Comparison of ENCODE assay signal across 16 cellular contexts in genomic region chr13:30774214-30774730, GRCh38.
DNase-seq lines count a peak whose midpoint lies in the region; ATAC-seq lines count a peak whose summit lies in the region.
"Had no signal": no experiment of that assay in that cellular context is flagged by ENCODE, and none has a peak within 500 bp of the region (broad histone marks: within the 10 kb centered on the region; RNA-seq: fewer than 3 reads in every experiment).

No MANE protein-coding gene starts in this region.

- H3K36me3 ChIP-seq in BLaER1: no peaks in the 10 kb centered on the region
- H3K36me3 ChIP-seq: pancreas had no signal

- no peaks in the 10 kb centered on the region for H3K27me3 ChIP-seq in BLaER1
- H3K27me3 ChIP-seq: hepatocyte, pancreas had no signal

- peak overlapping the region; percentile 66 for H3K27ac ChIP-seq in BLaER1
- H3K27ac ChIP-seq: hepatocyte, HL-60, pancreas had no signal

- H3K4me1 Mint-ChIP-seq in central memory CD8-positive, alpha-beta T cell: peaks cover 27% of the 10 kb centered on the region

- H3K9me3 Mint-ChIP-seq in central memory CD8-positive, alpha-beta T cell: no peaks in the 10 kb centered on the region

- H3K27me3 Mint-ChIP-seq in central memory CD8-positive, alpha-beta T cell: no peaks in the 10 kb centered on the region

- H3K36me3 Mint-ChIP-seq in central memory CD8-positive, alpha-beta T cell (ENCODE audit: insufficient read depth): peaks cover 7% of the 10 kb centered on the region

- peak overlapping the region; percentile 77 for H3K4me2 ChIP-seq in BLaER1
- H3K4me2 ChIP-seq: hepatocyte had no signal

- H3K4me3 Mint-ChIP-seq in central memory CD8-positive, alpha-beta T cell: peak overlapping the region; percentile 51

- H3K9me3 ChIP-seq in BLaER1: peaks cover 13% of the 10 kb centered on the region
- H3K9me3 ChIP-seq: pancreas had no signal

- H3K27ac Mint-ChIP-seq in central memory CD8-positive, alpha-beta T cell (ENCODE audit: low read depth): peak overlapping the region; percentile 79

- peak; percentile 85 for ATAC-seq in GM18867 (IDR thresholded peaks at IDR 0.05; ENCODE audit: unreplicated experiment)
- peak; percentile 93 for ATAC-seq in central memory CD8-positive, alpha-beta T cell (replicated peaks; ENCODE audit: extremely low read depth, poor library complexity, severe bottlenecking)
- ATAC-seq in GM19455 (IDR thresholded peaks at IDR 0.05; ENCODE audit: unreplicated experiment): no peak
- no peak for ATAC-seq in HG03025 (IDR thresholded peaks at IDR 0.05; ENCODE audit: low FRiP score, unreplicated experiment)
- ATAC-seq in HG03342 (IDR thresholded peaks at IDR 0.05; ENCODE audit: unreplicated experiment): no peak
- ATAC-seq: K562, left cardiac atrium, pancreas had no signal

- no peaks in the 10 kb centered on the region for H4K20me1 ChIP-seq in BLaER1

- peak overlapping the region; percentile 26; the same call in 1 of the 2 replicates for H3K4me3 ChIP-seq in BLaER1
- H3K4me3 ChIP-seq: hepatocyte, K562, pancreas had no signal

- H3K4me1 ChIP-seq in BLaER1: peaks cover 34% of the 10 kb centered on the region
- H3K4me1 ChIP-seq: pancreas had no signal

- no peak overlapping the region for H3K9ac ChIP-seq in BLaER1

- DNase-seq in activated CD4-positive, alpha-beta T cell treated with anti-CD3 and anti-CD28 coated beads for 48 hours: peak; percentile 26
- peak in 1 of 2 donors; percentile 23 for DNase-seq in central memory CD8-positive, alpha-beta T cell (ENCODE audit: low spot score in 2 of 2)
- no peak for DNase-seq in hepatic stellate cell (ENCODE audit: low spot score)
- DNase-seq: activated CD4-positive, CD25-positive, alpha-beta regulatory T cell; activated gamma-delta T cell treated with Interleukin-2 at 50 U/mL for 16 hours; left cardiac atrium; NCI-H1105; pancreas had no signal

Comparison
In these comparisons a context has a peak if more than half of its experiments do, and no peak if none do; other contexts are left out.
1. ATAC-seq: peak in GM18867 (single experiment) and central memory CD8-positive, alpha-beta T cell (single experiment); none in GM19455 (single experiment), HG03025 (single experiment) and HG03342 (single experiment).